Comparison of ENCODE assay signal across 1 cellular context in genomic region chr16:88782454-88783390, GRCh38.
TF ChIP-seq lines count a peak whose summit lies in the region.

No MANE protein-coding gene starts in this region.

TF ChIP-seq in WTC11, 78 proteins besides CTCF, POLR2A, EP300 and RAD21 (continued from another document):
- TF ChIP-seq ZBTB43 (CRISPR knock-in tag; IDR thresholded peaks at IDR 0.05) (no peak), ZNF317 (CRISPR knock-in tag; IDR thresholded peaks at IDR 0.05; ENCODE audit: borderline replicate concordance, low read depth) (no peak), TEAD4 (CRISPR knock-in tag; IDR thresholded peaks at IDR 0.05) (no peak), IRF1 (CRISPR knock-in tag; IDR thresholded peaks at IDR 0.05) (no peak), FOXK1 (CRISPR knock-in tag; IDR thresholded peaks at IDR 0.05) (no peak), MLX (CRISPR knock-in tag; IDR thresholded peaks at IDR 0.05) (no peak)
